8 cellular contexts compared by ENCODE assay signal in genomic region chr14:52791204-52792096, GRCh38. TPM values are rescaled to one million over a fixed set of nuclear protein-coding genes. Genes with fewer than 3 reads are reported as not detected.
DNase-seq lines count a peak whose midpoint lies in the region; ATAC-seq, FAIRE-seq and TF ChIP-seq lines count a peak whose summit lies in the region.

Gene GNPNAT1, minus strand, starts transcription at chr14:52791607. Its CDS starts 6,957 bp downstream, at chr14:52784650.

- TF ChIP-seq POLR2A in GM19099 (IDR thresholded peaks at IDR 0.05; ENCODE audit: extremely low read depth, insufficient read length, low read depth): peak; percentile 80

- peaks cover 0 to 5% of the 10 kb centered on the region in 2 donors for H3K4me1 ChIP-seq in kidney (ENCODE audit: control insufficient read depth in 1 of 2, insufficient read depth in 1 of 2, low read depth in 1 of 2, low read length in 2 of 2)

- peak; percentile 88 for DNase-seq in AG10803 (ENCODE audit: low read depth)
- peak; percentile 77 for DNase-seq in NCI-H510A treated with DMSO at 0.1 percent for 48 hours (lab: John Stamatoyannopoulos, UW)
- DNase-seq in activated CD4-positive, alpha-beta T cell treated with anti-CD3 and anti-CD28 coated beads for 24 hours (ENCODE audit: low read depth in 2 of 2): peak; percentile 60 to 63
- peak; percentile 93 for DNase-seq in cerebellum (ENCODE audit: low spot score)
- peak; percentile 97 for DNase-seq in kidney
- peak; percentile 75 to 81 for DNase-seq in stimulated activated CD4-positive, alpha-beta T cell treated with anti-CD3 and anti-CD28 coated beads, Interleukin-15, amount 100 ng/mL, for 1 hour (ENCODE audit: low read depth in 1 of 2, low spot score in 1 of 2)

- FAIRE-seq in kidney (lab: Jason Lieb, UNC): no peak

- peak within 1 kb of the TSS; percentile 86 to 91 for H3K27ac ChIP-seq in kidney (ENCODE audit: low read depth in 2 of 2, low read length in 2 of 2)

- intact Hi-C loops in kidney (cut with DNase I): no loop called here

- peak within 1 kb of the TSS; percentile 71 to 72 for H3K9ac ChIP-seq in kidney (ENCODE audit: low read length in 2 of 2)

- H3K9me3 ChIP-seq in kidney (ENCODE audit: control insufficient read depth in 1 of 2, low read length in 2 of 2): no peaks in the 10 kb centered on the region

- TF ChIP-seq CTCF in AG10803 (conservative IDR thresholded peaks at IDR 0.05; ENCODE audit: low read length) (no peak), kidney (IDR thresholded peaks at IDR 0.05; ENCODE audit: borderline replicate concordance, extremely low read depth, insufficient read depth) (no peak)

- H3K4me3 ChIP-seq in AG10803 (ENCODE audit: low read length): peak within 1 kb of the TSS; percentile 87
- peak within 1 kb of the TSS; percentile 85 to 92 for H3K4me3 ChIP-seq in kidney (ENCODE audit: low read length in 2 of 2)

- no peaks in the 10 kb centered on the region for H3K36me3 ChIP-seq in kidney (ENCODE audit: control insufficient read depth in 1 of 2, insufficient read depth in 2 of 2, low read length in 2 of 2)

- peak; percentile 98 for ATAC-seq in HG03432 (IDR thresholded peaks at IDR 0.05; ENCODE audit: unreplicated experiment)

RNA-seq across cellular contexts. Expression of gene GNPNAT1, which starts in this region (rescaled TPM):
- total RNA-seq in cerebellum (14.1 TPM), kidney (22.2 TPM)
- polyA plus RNA-seq in kidney (ENCODE audit: insufficient read depth, low read depth, low replicate concordance): 13.8 TPM

Comparison
In these comparisons a context has a peak if more than half of its experiments do, and no peak if none do; other contexts are left out.
1. Peak in every context shown above with its lines: DNase-seq, ATAC-seq, H3K4me3 ChIP-seq and H3K27ac ChIP-seq.